In genomic region chr17:43760254-43760852, GRCh38 we compare ENCODE assay signal across 8 cellular contexts. TPM values are rescaled to one million over a fixed set of nuclear protein-coding genes. Genes with fewer than 3 reads are reported as not detected.
DNase-seq lines count a peak whose midpoint lies in the region; ATAC-seq and TF ChIP-seq lines count a peak whose summit lies in the region.

No MANE protein-coding gene starts in this region.

- H3K79me2 ChIP-seq in trophoblast cell (ENCODE audit: control insufficient read depth, insufficient read depth, low read length, poor library complexity), result no peaks in the 10 kb centered on the region

- H3K36me3 Mint-ChIP-seq in activated naive CD8-positive, alpha-beta T cell treated with anti-CD3 and anti-CD28 coated beads for 36 hours, result no peaks in the 10 kb centered on the region

- peaks cover 28% of the 10 kb centered on the region for H3K27me3 Mint-ChIP-seq in activated naive CD8-positive, alpha-beta T cell treated with anti-CD3 and anti-CD28 coated beads for 36 hours

- ATAC-seq in Right ventricle myocardium inferior (peak; percentile 90), upper lobe of right lung (peak; percentile 98)

- H3K36me3 ChIP-seq in trophoblast cell (ENCODE audit: control insufficient read depth in 1 of 2, insufficient read depth in 2 of 2, low read length in 2 of 2) (no peaks in the 10 kb centered on the region), upper lobe of right lung (no peaks in the 10 kb centered on the region)

- no peak overlapping the region for H2BK12ac ChIP-seq in trophoblast cell (ENCODE audit: low read length)

- DNase-seq in SIG-M5 treated with dmso at 0.1 percent for 504 hours (lab: John Stamatoyannopoulos, UW; ENCODE audit: unreplicated experiment) (peak; percentile 84), SIG-M5 (lab: John Stamatoyannopoulos, UW) (no peak), NCI-H1417 (lab: John Stamatoyannopoulos, UW) (peak; percentile 82 to 96 (median 90)), SKM-1 treated with dmso at 0.1 percent for 144 hours (lab: John Stamatoyannopoulos, UW; ENCODE audit: unreplicated experiment) (peak; percentile 76), Right ventricle myocardium inferior (ENCODE audit: missing footprints) (peak; percentile 93), trophoblast cell (peak; percentile 84 to 97), upper lobe of right lung (peak; percentile 93)
- peak; percentile 85 for DNase-seq in activated naive CD8-positive, alpha-beta T cell treated with anti-CD3 and anti-CD28 coated beads for 36 hours

- H4K8ac ChIP-seq in trophoblast cell (ENCODE audit: low read depth, low read length), result no peak overlapping the region

- H3K27ac ChIP-seq in trophoblast cell (ENCODE audit: low read depth, low read length) (no peak overlapping the region), upper lobe of right lung (no peak overlapping the region)

- H3K4ac ChIP-seq in trophoblast cell (ENCODE audit: low read depth, low read length), result no peak overlapping the region

- no peak overlapping the region for H3K9ac ChIP-seq in trophoblast cell (ENCODE audit: low read length)

- H3K4me1 ChIP-seq in trophoblast cell (ENCODE audit: control insufficient read depth in 1 of 2, insufficient read depth in 2 of 2, low read length in 2 of 2) (peaks cover 3 to 4% of the 10 kb centered on the region in 2 experiments), upper lobe of right lung (peaks cover 4% of the 10 kb centered on the region)

- H3K9me3 Mint-ChIP-seq in activated naive CD8-positive, alpha-beta T cell treated with anti-CD3 and anti-CD28 coated beads for 36 hours, result no peaks in the 10 kb centered on the region

- no peak overlapping the region for H2BK5ac ChIP-seq in trophoblast cell (ENCODE audit: low read depth, low read length, poor library complexity)

- H3K27me3 ChIP-seq in trophoblast cell (ENCODE audit: insufficient read depth, low read length), result peaks cover 13% of the 10 kb centered on the region
- H3K27me3 ChIP-seq in upper lobe of right lung, result peaks cover 11% of the 10 kb centered on the region

- no peak overlapping the region for H4K91ac ChIP-seq in trophoblast cell (ENCODE audit: low read depth, low read length)

- no peak overlapping the region for H3K4me2 ChIP-seq in trophoblast cell (ENCODE audit: low read length)

- H4K12ac ChIP-seq in trophoblast cell (ENCODE audit: low read depth, low read length), result no peak overlapping the region

- H3K14ac ChIP-seq in trophoblast cell (ENCODE audit: low read length), result no peak overlapping the region

- WGBS in trophoblast cell (ENCODE audit: extremely low coverage, insufficient coverage, insufficient read length), result no CpG with 5 or more reads among the region's 10 CpGs

- intact Hi-C loops in Right ventricle myocardium inferior (cut with DNase I), result loop anchor here (1.0 to 5.0 kb wide), 2 partner anchors 66 to 183 kb away; no protein-coding TSS in a partner anchor
- intact Hi-C loops in upper lobe of right lung (cut with DNase I), result loop anchor here (10.0 kb wide), 1 partner anchor 196 kb away; no protein-coding TSS in a partner anchor

- H3K27ac Mint-ChIP-seq in activated naive CD8-positive, alpha-beta T cell treated with anti-CD3 and anti-CD28 coated beads for 36 hours, result no peak overlapping the region

- no peaks in the 10 kb centered on the region for H3K4me1 Mint-ChIP-seq in activated naive CD8-positive, alpha-beta T cell treated with anti-CD3 and anti-CD28 coated beads for 36 hours

- H3K4me3 Mint-ChIP-seq in activated naive CD8-positive, alpha-beta T cell treated with anti-CD3 and anti-CD28 coated beads for 36 hours, result no peak overlapping the region

- H3K4me3 ChIP-seq in trophoblast cell (ENCODE audit: low read depth, low read length) (no peak overlapping the region), upper lobe of right lung (no peak overlapping the region)

- H3K79me1 ChIP-seq in trophoblast cell (ENCODE audit: low read length), result no peaks in the 10 kb centered on the region

- peak; percentile 98 for TF ChIP-seq CTCF in upper lobe of right lung (IDR thresholded peaks at IDR 0.05)

- no peak overlapping the region for H3K18ac ChIP-seq in trophoblast cell (ENCODE audit: low read length)

- H2AFZ ChIP-seq in trophoblast cell (ENCODE audit: insufficient read depth, low read length, poor library complexity), result no peak overlapping the region

- H2AK5ac ChIP-seq in trophoblast cell (ENCODE audit: low read length), result no peak overlapping the region

- no peak overlapping the region for H2BK120ac ChIP-seq in trophoblast cell (ENCODE audit: insufficient read depth, low read length, poor library complexity)

- H3K9me3 ChIP-seq in trophoblast cell (ENCODE audit: insufficient read depth, low read depth, low read length) (no peaks in the 10 kb centered on the region), upper lobe of right lung (no peaks in the 10 kb centered on the region)

- no peak overlapping the region for H3K23ac ChIP-seq in trophoblast cell (ENCODE audit: low read length)

RNA-seq across cellular contexts. Expression of gene SOST, which starts 1.8 kb away (rescaled TPM):
- total RNA-seq in activated naive CD8-positive, alpha-beta T cell treated with anti-CD3 and anti-CD28 coated beads for 36 hours, result not detected
- total RNA-seq in Right ventricle myocardium inferior (not detected), upper lobe of right lung (not detected)
- 0.07 TPM in 2 replicates for polyA plus RNA-seq in trophoblast cell (2013)

RNA-seq across cellular contexts. Expression of gene DUSP3, which starts 18.4 kb away (rescaled TPM):
- 10 to 100 TPM; 21.2 to 22.3 TPM for total RNA-seq in activated naive CD8-positive, alpha-beta T cell treated with anti-CD3 and anti-CD28 coated beads for 36 hours
- 260 TPM for total RNA-seq in Right ventricle myocardium inferior
- polyA plus RNA-seq in trophoblast cell (2013), result 62.1 and 62.7 TPM in 2 replicates
- 100.0 TPM for total RNA-seq in upper lobe of right lung

RNA-seq across cellular contexts. Expression of gene CFAP97D1, which starts 19.9 kb away (rescaled TPM):
- not detected for total RNA-seq in activated naive CD8-positive, alpha-beta T cell treated with anti-CD3 and anti-CD28 coated beads for 36 hours
- not detected for total RNA-seq in Right ventricle myocardium inferior
- polyA plus RNA-seq in trophoblast cell (2013), result 0.03 and 0.05 TPM in 2 replicates
- total RNA-seq in upper lobe of right lung, result not detected
